10 cellular contexts compared by ENCODE assay signal in the genomic region with DNA sequence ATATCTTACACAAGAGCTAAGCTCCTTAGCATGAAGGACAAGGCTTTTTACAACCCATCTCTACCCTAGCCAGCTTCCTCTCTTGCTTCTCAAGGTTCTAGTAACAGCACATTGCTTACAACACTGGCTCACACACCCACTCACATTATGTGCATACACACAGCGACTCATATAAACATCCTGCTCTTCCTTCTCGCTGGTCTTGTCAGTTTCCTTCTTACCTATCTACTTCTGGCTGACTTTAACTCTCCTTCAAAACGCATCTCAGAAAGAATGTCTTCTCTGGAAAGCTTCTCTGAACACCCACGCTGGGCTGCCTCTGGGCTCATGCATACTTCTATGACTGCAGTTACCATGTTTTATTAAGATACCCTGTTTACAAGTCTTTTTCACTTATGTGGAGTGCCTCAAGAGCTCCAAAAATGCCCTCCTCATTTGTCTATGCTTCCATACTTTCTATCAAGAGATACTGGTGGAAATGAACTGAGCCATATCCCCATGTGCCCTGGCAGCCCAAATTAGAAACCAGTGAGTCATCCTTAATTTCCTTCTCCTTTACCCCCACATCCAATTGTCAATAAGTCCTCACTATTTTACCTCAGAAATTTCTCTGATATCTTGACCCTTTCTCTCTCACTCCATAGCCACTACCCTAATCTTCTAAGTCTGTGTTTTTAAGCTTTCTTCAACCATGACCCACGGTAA.
DNase-seq lines count a peak whose midpoint lies in the region; ATAC-seq, FAIRE-seq and TF ChIP-seq lines count a peak whose summit lies in the region.
"Had no signal": no experiment of that assay in that cellular context is flagged by ENCODE, and none has a peak within 500 bp of the region (broad histone marks: within the 10 kb centered on the region; RNA-seq: fewer than 3 reads in every experiment).

No MANE protein-coding gene starts in this region.

- no peak for FAIRE-seq in RCC 7860 (lab: Jason Lieb, UNC)

- no peaks in the 10 kb centered on the region for H3K36me3 Mint-ChIP-seq in CD14-positive monocyte
- peaks cover 9% of the 10 kb centered on the region for H3K36me3 Mint-ChIP-seq in activated CD4-positive, alpha-beta memory T cell treated with anti-CD3 and anti-CD28 coated beads, Interleukin-2, amount 10 ng/mL, durations not matched to agents 7 days and 5 days (ENCODE audit: low read depth)

- H3K4me3 ChIP-seq in left lung: no peak overlapping the region
- H3K4me3 ChIP-seq: thoracic aorta had no signal

- peak; percentile 57 for ATAC-seq in HG02852 (IDR thresholded peaks at IDR 0.05; ENCODE audit: unreplicated experiment)
- ATAC-seq in left lung: peak; percentile 73
- no peak for ATAC-seq in GM21381 (IDR thresholded peaks at IDR 0.05; ENCODE audit: unreplicated experiment)

- no peak for TF ChIP-seq CTCF in CD14-positive monocyte (IDR thresholded peaks at IDR 0.05)
- no peak for TF ChIP-seq CTCF in left lung (IDR thresholded peaks at IDR 0.05)

- peaks cover 3 to 5% of the 10 kb centered on the region in 2 donors for H3K4me1 ChIP-seq in left lung

- no peaks in the 10 kb centered on the region for H3K36me3 ChIP-seq in left lung
- H3K36me3 ChIP-seq: thoracic aorta had no signal

- peaks cover 25% of the 10 kb centered on the region for H3K4me1 Mint-ChIP-seq in CD14-positive monocyte
- peaks cover 57% of the 10 kb centered on the region for H3K4me1 Mint-ChIP-seq in activated CD4-positive, alpha-beta memory T cell treated with anti-CD3 and anti-CD28 coated beads, Interleukin-2, amount 10 ng/mL, durations not matched to agents 7 days and 5 days

- no peaks in the 10 kb centered on the region for H3K9me3 ChIP-seq in left lung
- H3K9me3 ChIP-seq: thoracic aorta had no signal

- H3K27ac Mint-ChIP-seq in CD14-positive monocyte: peak overlapping the region; percentile 0 to 66 (median 30)
- peak overlapping the region; percentile 51 for H3K27ac Mint-ChIP-seq in activated CD4-positive, alpha-beta memory T cell treated with anti-CD3 and anti-CD28 coated beads, Interleukin-2, amount 10 ng/mL, durations not matched to agents 7 days and 5 days

- H3K27me3 ChIP-seq in left lung: no peaks in the 10 kb centered on the region

- POLR2A ChIA-PET in activated CD4-positive, alpha-beta memory T cell treated with anti-CD3 and anti-CD28 coated beads, Interleukin-2, amount 10 ng/mL, durations not matched to agents 7 days and 5 days (lab: Charles Lee): interaction anchor here (1.0 to 4.4 kb wide), 4 partner anchors 10 to 325 kb away, joined by 3 to 31 read pairs (median 3); a partner anchor contains a TSS
- POLR2A ChIA-PET in HEK293T (lab: Yijun Ruan, JAX): no interaction called here

- H3K9me3 Mint-ChIP-seq in CD14-positive monocyte: peaks cover 0 to 3% (median 1%) of the 10 kb centered on the region in 7 donors
- H3K9me3 Mint-ChIP-seq in activated CD4-positive, alpha-beta memory T cell treated with anti-CD3 and anti-CD28 coated beads, Interleukin-2, amount 10 ng/mL, durations not matched to agents 7 days and 5 days: no peaks in the 10 kb centered on the region

- DNase-seq in CD14-positive monocyte (ENCODE audit: low spot score) (no peak), left lung (no peak), RCC 7860 (ENCODE audit: low spot score) (no peak), HEK293T (ENCODE audit: extremely low spot score) (no peak), cortex of kidney (lab: John Stamatoyannopoulos, UW) (no peak)
- DNase-seq in activated CD4-positive, alpha-beta memory T cell treated with anti-CD3 and anti-CD28 coated beads, Interleukin-2, amount 10 ng/mL, durations not matched to agents 7 days and 5 days: peak; percentile 51

- CTCF ChIA-PET in activated CD4-positive, alpha-beta memory T cell treated with anti-CD3 and anti-CD28 coated beads, Interleukin-2, amount 10 ng/mL, durations not matched to agents 7 days and 5 days (lab: Charles Lee): interaction anchor here (0.8 to 1.1 kb wide), 2 partner anchors 136 to 168 kb away, joined by 3 to 5 read pairs; no protein-coding TSS in a partner anchor
- CTCF ChIA-PET in HEK293T (lab: Yijun Ruan, JAX): no interaction called here

- peaks cover 0 to 1% (median 0%) of the 10 kb centered on the region in 3 donors for H3K27me3 Mint-ChIP-seq in CD14-positive monocyte (ENCODE audit: low read depth in 3 of 3)
- H3K27me3 Mint-ChIP-seq in activated CD4-positive, alpha-beta memory T cell treated with anti-CD3 and anti-CD28 coated beads, Interleukin-2, amount 10 ng/mL, durations not matched to agents 7 days and 5 days: no peaks in the 10 kb centered on the region

- H3K27ac ChIP-seq in left lung: no peak overlapping the region
- H3K27ac ChIP-seq: thoracic aorta, VCaP had no signal

- H3K4me3 Mint-ChIP-seq in CD14-positive monocyte: peak overlapping the region in 1 of 2 donors; percentile 18
- no peak overlapping the region for H3K4me3 Mint-ChIP-seq in activated CD4-positive, alpha-beta memory T cell treated with anti-CD3 and anti-CD28 coated beads, Interleukin-2, amount 10 ng/mL, durations not matched to agents 7 days and 5 days

- intact Hi-C loops in CD14-positive monocyte (cut with micrococcal nuclease) (no loop called here), left lung (cut with DNase I) (no loop called here)

TF ChIP-seq in HEK293T, 16 proteins besides CTCF, POLR2A, EP300 and RAD21:
- TF ChIP-seq LEF1 (IDR thresholded peaks at IDR 0.05; ENCODE audit: borderline replicate concordance) (no peak), L3MBTL2 (conservative IDR thresholded peaks at IDR 0.05) (no peak), FOXM1 (IDR thresholded peaks at IDR 0.05; ENCODE audit: borderline replicate concordance) (no peak), SP1 (IDR thresholded peaks at IDR 0.05) (no peak), TARDBP (IDR thresholded peaks at IDR 0.05) (no peak), ARNT (IDR thresholded peaks at IDR 0.05) (no peak), CTBP1 (IDR thresholded peaks at IDR 0.05; ENCODE audit: borderline replicate concordance) (no peak), ZNF384 (IDR thresholded peaks at IDR 0.05) (no peak), SUZ12 (IDR thresholded peaks at IDR 0.05) (no peak), ELF4 (IDR thresholded peaks at IDR 0.05) (no peak), BHLHE40 (IDR thresholded peaks at IDR 0.05; ENCODE audit: borderline replicate concordance) (no peak), NFRKB (IDR thresholded peaks at IDR 0.05) (no peak), FOXK2 (IDR thresholded peaks at IDR 0.05) (no peak), HDGF (IDR thresholded peaks at IDR 0.05; ENCODE audit: borderline replicate concordance) (no peak)
- TF ChIP-seq, protein P1, sequence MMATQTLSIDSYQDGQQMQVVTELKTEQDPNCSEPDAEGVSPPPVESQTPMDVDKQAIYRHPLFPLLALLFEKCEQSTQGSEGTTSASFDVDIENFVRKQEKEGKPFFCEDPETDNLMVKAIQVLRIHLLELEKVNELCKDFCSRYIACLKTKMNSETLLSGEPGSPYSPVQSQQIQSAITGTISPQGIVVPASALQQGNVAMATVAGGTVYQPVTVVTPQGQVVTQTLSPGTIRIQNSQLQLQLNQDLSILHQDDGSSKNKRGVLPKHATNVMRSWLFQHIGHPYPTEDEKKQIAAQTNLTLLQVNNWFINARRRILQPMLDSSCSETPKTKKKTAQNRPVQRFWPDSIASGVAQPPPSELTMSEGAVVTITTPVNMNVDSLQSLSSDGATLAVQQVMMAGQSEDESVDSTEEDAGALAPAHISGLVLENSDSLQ (IDR thresholded peaks at IDR 0.05): no peak
